29 cellular contexts compared by ENCODE assay signal in genomic region chr11:44707094-44707493, GRCh38.
"Had no signal": no experiment of that assay in that cellular context is flagged by ENCODE, and none has a peak within 500 bp of the region (broad histone marks: within the 10 kb centered on the region; RNA-seq: fewer than 3 reads in every experiment).

No MANE protein-coding gene starts in this region.

- ATAC-seq: stimulated activated effector memory CD8-positive, alpha-beta T cell treated with anti-CD3 and anti-CD28 coated beads, Interleukin-12 subunit alpha, Interleukin-12 subunit beta, amount 100 ng/mL, for 72 hours; stimulated activated memory B cell treated with anti-CD40 and anti-IgM and Interleukin-4, amounts not matched to agents 10 μg/mL and 1 μg/mL and 100 μg/mL, for 72 hours; stimulated activated naive B cell treated with anti-CD40 and anti-IgM and Interleukin-4, amounts not matched to agents 10 μg/mL and 1 μg/mL and 100 μg/mL, for 72 hours; stimulated activated naive CD8-positive, alpha-beta T cell treated with anti-CD3 and anti-CD28 coated beads, Interleukin-15, amount 100 ng/mL, for 72 hours; stimulated activated naive CD8-positive, alpha-beta T cell treated with anti-CD3 and anti-CD28 coated beads, Interleukin-15, Interleukin-2, amounts not matched to agents 100 U/mL and 50 U/mL, for 24 hours; upper lobe of right lung had no signal

- DNase-seq: stimulated activated CD4-positive, alpha-beta T cell treated with anti-CD3 and anti-CD28 coated beads, Interleukin-2, amount 100 ng/mL, for 48 hours; stimulated activated CD4-positive, alpha-beta T cell treated with anti-CD3 and anti-CD28 coated beads, Interleukin-4, amount 100 ng/mL, for 1 hour; stimulated activated CD4-positive, alpha-beta T cell treated with anti-CD3 and anti-CD28 coated beads, Interleukin-4, amount 100 ng/mL, for 24 hours; stimulated activated CD4-positive, alpha-beta T cell treated with anti-CD3 and anti-CD28 coated beads, Interleukin-4, amount 100 ng/mL, for 4 hours; stimulated activated CD8-positive, alpha-beta memory T cell treated with anti-CD3 and anti-CD28 coated beads, Interleukin-4, amount 100 ng/mL, for 48 hours; stimulated activated naive B cell treated with anti-CD40 and anti-IgM and Interleukin-4, amounts not matched to agents 10 μg/mL and 1 μg/mL and 100 μg/mL, for 72 hours; stimulated activated naive CD4-positive, alpha-beta T cell; stimulated activated naive CD4-positive, alpha-beta T cell treated with Interleukin-2 at 50 U/mL for 16 hours; stimulated activated naive CD8-positive, alpha-beta T cell treated with anti-CD3 and anti-CD28 coated beads, Interleukin-15, amount 100 ng/mL, for 72 hours; stimulated activated naive CD8-positive, alpha-beta T cell treated with anti-CD3 and anti-CD28 coated beads, Interleukin-15, Interleukin-2, amounts not matched to agents 100 U/mL and 50 U/mL, for 24 hours; stomach; substantia nigra; testis; thyroid gland; tibial artery; transverse colon; trophoblast cell; upper lobe of left lung; upper lobe of right lung; uterus had no signal

- H3K27me3 ChIP-seq: suprapubic skin, testis, thyroid gland, tibial artery, tibial nerve, transverse colon, upper lobe of left lung, upper lobe of right lung, uterus, vagina had no signal

- H3K27ac Mint-ChIP-seq: stimulated activated effector memory CD8-positive, alpha-beta T cell treated with anti-CD3 and anti-CD28 coated beads, Interleukin-12 subunit alpha, Interleukin-12 subunit beta, amount 100 ng/mL, for 72 hours; stimulated activated memory B cell treated with anti-CD40 and anti-IgM and Interleukin-4, amounts not matched to agents 10 μg/mL and 1 μg/mL and 100 μg/mL, for 72 hours; stimulated activated naive B cell treated with anti-CD40 and anti-IgM and Interleukin-4, amounts not matched to agents 10 μg/mL and 1 μg/mL and 100 μg/mL, for 72 hours; stimulated activated naive CD8-positive, alpha-beta T cell treated with anti-CD3 and anti-CD28 coated beads, Interleukin-15, amount 100 ng/mL, for 72 hours; stimulated activated naive CD8-positive, alpha-beta T cell treated with anti-CD3 and anti-CD28 coated beads, Interleukin-15, Interleukin-2, amounts not matched to agents 100 ng/mL and 50 ng/mL, for 24 hours; type B pancreatic cell had no signal

- H3K4me3 Mint-ChIP-seq: stimulated activated effector memory CD8-positive, alpha-beta T cell treated with anti-CD3 and anti-CD28 coated beads, Interleukin-12 subunit alpha, Interleukin-12 subunit beta, amount 100 ng/mL, for 72 hours; stimulated activated memory B cell treated with anti-CD40 and anti-IgM and Interleukin-4, amounts not matched to agents 10 μg/mL and 1 μg/mL and 100 μg/mL, for 72 hours; stimulated activated naive B cell treated with anti-CD40 and anti-IgM and Interleukin-4, amounts not matched to agents 10 μg/mL and 1 μg/mL and 100 μg/mL, for 72 hours; stimulated activated naive CD8-positive, alpha-beta T cell treated with anti-CD3 and anti-CD28 coated beads, Interleukin-15, amount 100 ng/mL, for 72 hours; stimulated activated naive CD8-positive, alpha-beta T cell treated with anti-CD3 and anti-CD28 coated beads, Interleukin-15, Interleukin-2, amounts not matched to agents 100 ng/mL and 50 ng/mL, for 24 hours; type B pancreatic cell had no signal

- H3K9me3 ChIP-seq: suprapubic skin, testis, thyroid gland, transverse colon, upper lobe of right lung, uterus, vagina had no signal

- H3K4me1 Mint-ChIP-seq: stimulated activated memory B cell treated with anti-CD40 and anti-IgM and Interleukin-4, amounts not matched to agents 10 μg/mL and 1 μg/mL and 100 μg/mL, for 72 hours; stimulated activated naive B cell treated with anti-CD40 and anti-IgM and Interleukin-4, amounts not matched to agents 10 μg/mL and 1 μg/mL and 100 μg/mL, for 72 hours had no signal

- H3K36me3 ChIP-seq: stomach, suprapubic skin, thoracic aorta, thyroid gland, tibial artery, tibial nerve, transverse colon, upper lobe of left lung, upper lobe of right lung, uterus, vagina had no signal

- FAIRE-seq: urothelium cell line had no signal

- H3K4me1 ChIP-seq: suprapubic skin, testis, transverse colon, upper lobe of right lung, uterus, vagina had no signal

- H3K4me3 ChIP-seq: stomach, suprapubic skin, testis, thoracic aorta, thyroid gland, tibial artery, tibial nerve, transverse colon, upper lobe of left lung, upper lobe of right lung, uterus, vagina had no signal

- H3K36me3 Mint-ChIP-seq: stimulated activated effector memory CD8-positive, alpha-beta T cell treated with anti-CD3 and anti-CD28 coated beads, Interleukin-12 subunit alpha, Interleukin-12 subunit beta, amount 100 ng/mL, for 72 hours; stimulated activated memory B cell treated with anti-CD40 and anti-IgM and Interleukin-4, amounts not matched to agents 10 μg/mL and 1 μg/mL and 100 μg/mL, for 72 hours; stimulated activated naive B cell treated with anti-CD40 and anti-IgM and Interleukin-4, amounts not matched to agents 10 μg/mL and 1 μg/mL and 100 μg/mL, for 72 hours; type B pancreatic cell had no signal

- H3K27ac ChIP-seq: stomach, suprapubic skin, testis, thoracic aorta, thyroid gland, tibial artery, tibial nerve, transverse colon, upper lobe of left lung, upper lobe of right lung, uterus, vagina had no signal
